ENCODE assay signal across 9 cellular contexts in the genomic region with DNA sequence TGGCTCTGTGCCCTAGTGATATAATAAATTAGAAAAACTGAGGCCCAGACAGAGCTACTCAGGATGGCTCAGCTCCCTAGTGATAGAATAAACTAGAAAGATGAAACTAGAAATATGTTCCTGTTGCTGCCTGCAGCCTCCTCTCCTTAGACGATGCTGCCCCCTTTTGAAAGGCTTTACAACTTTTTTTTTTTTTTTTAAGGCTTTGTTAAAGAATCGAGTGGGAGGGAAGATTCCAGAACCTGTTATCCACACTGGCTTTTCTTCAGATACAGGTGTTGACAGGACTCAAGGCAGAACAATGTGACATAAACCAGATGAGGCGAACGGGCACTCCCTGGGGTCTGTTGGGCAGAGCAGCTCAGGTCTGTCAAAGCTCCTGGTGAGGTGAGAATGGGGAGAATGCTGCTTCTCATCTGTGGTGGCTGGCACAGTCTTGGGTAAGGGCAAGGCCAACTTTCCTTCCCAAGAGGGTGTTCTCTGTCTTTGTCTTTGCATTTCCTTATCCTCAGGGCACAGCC.
DNase-seq lines count a peak whose midpoint lies in the region; ATAC-seq and TF ChIP-seq lines count a peak whose summit lies in the region.
"Had no signal": no experiment of that assay in that cellular context is flagged by ENCODE, and none has a peak within 500 bp of the region (broad histone marks: within the 10 kb centered on the region; RNA-seq: fewer than 3 reads in every experiment).

No MANE protein-coding gene starts in this region.

- no peaks in the 10 kb centered on the region for H3K36me3 Mint-ChIP-seq in neural crest cell (ENCODE audit: low read depth)
- H3K36me3 Mint-ChIP-seq: activated naive CD4-positive, alpha-beta T cell treated with anti-CD3 and anti-CD28 coated beads, Interleukin-2, amount 50 U/mL, for 24 hours had no signal

- H3K27ac Mint-ChIP-seq in neural crest cell (ENCODE audit: unreplicated experiment) = no peak overlapping the region
- H3K27ac Mint-ChIP-seq: activated naive CD4-positive, alpha-beta T cell treated with anti-CD3 and anti-CD28 coated beads, Interleukin-2, amount 50 U/mL, for 24 hours had no signal

- DNase-seq in Right ventricle myocardium inferior (ENCODE audit: missing footprints) = no peak
- DNase-seq in cardiac septum (ENCODE audit: low spot score) = no peak
- DNase-seq in NCI-H748 (lab: John Stamatoyannopoulos, UW; ENCODE audit: unreplicated experiment) = peak; percentile 45
- peak; percentile 54 for DNase-seq in epithelial cell of esophagus (ENCODE audit: low read depth)
- DNase-seq in neural crest cell (ENCODE audit: low read depth, low spot score) = no peak
- DNase-seq in stimulated activated CD4-positive, alpha-beta T cell treated with anti-CD3 and anti-CD28 coated beads, Interleukin-4, amount 100 ng/mL, for 4 hours = no peak

- H3K9me3 Mint-ChIP-seq in neural crest cell = no peaks in the 10 kb centered on the region
- H3K9me3 Mint-ChIP-seq: activated naive CD4-positive, alpha-beta T cell treated with anti-CD3 and anti-CD28 coated beads, Interleukin-2, amount 50 U/mL, for 24 hours had no signal

- H3K4me3 ChIP-seq in epithelial cell of esophagus (ENCODE audit: low read length) = no peak overlapping the region

- peak; percentile 58 for TF ChIP-seq CTCF in epithelial cell of esophagus (IDR thresholded peaks at IDR 0.05; ENCODE audit: insufficient read depth, low read depth, low read length, missing control alignments)
- TF ChIP-seq CTCF in neural crest cell (conservative IDR thresholded peaks at IDR 0.05) = peak; percentile 66

- peak; percentile 72 for ATAC-seq in Right ventricle myocardium inferior
- ATAC-seq in GM19035 (IDR thresholded peaks at IDR 0.05; ENCODE audit: unreplicated experiment) = no peak
- no peak for ATAC-seq in HG02973 (IDR thresholded peaks at IDR 0.05; ENCODE audit: unreplicated experiment)

- no peak overlapping the region for H3K4me3 Mint-ChIP-seq in neural crest cell
- H3K4me3 Mint-ChIP-seq: activated naive CD4-positive, alpha-beta T cell treated with anti-CD3 and anti-CD28 coated beads, Interleukin-2, amount 50 U/mL, for 24 hours had no signal

- peaks cover 6% of the 10 kb centered on the region for H3K4me1 Mint-ChIP-seq in neural crest cell

- intact Hi-C loops in Right ventricle myocardium inferior (cut with DNase I) = loop anchor here (2.0 to 5.0 kb wide), 5 partner anchors 71 to 674 kb away; no protein-coding TSS in a partner anchor
- intact Hi-C loops in cardiac septum (cut with DNase I) = loop anchor here (2.0 to 10.0 kb wide), 4 partner anchors 74 to 674 kb away; no protein-coding TSS in a partner anchor

- peaks cover 4% of the 10 kb centered on the region for H3K27me3 Mint-ChIP-seq in neural crest cell (ENCODE audit: low read depth)

Comparison
In these comparisons a context has a peak if more than half of its experiments do, and no peak if none do; other contexts are left out.
1. DNase-seq: peak in NCI-H748 (single experiment) and epithelial cell of esophagus (single experiment); none in Right ventricle myocardium inferior (single experiment), cardiac septum (single experiment), neural crest cell (single experiment) and stimulated activated CD4-positive, alpha-beta T cell treated with anti-CD3 and anti-CD28 coated beads, Interleukin-4, amount 100 ng/mL, for 4 hours (0 of 2).